ENCODE assay signal across 15 cellular contexts in the genomic region with DNA sequence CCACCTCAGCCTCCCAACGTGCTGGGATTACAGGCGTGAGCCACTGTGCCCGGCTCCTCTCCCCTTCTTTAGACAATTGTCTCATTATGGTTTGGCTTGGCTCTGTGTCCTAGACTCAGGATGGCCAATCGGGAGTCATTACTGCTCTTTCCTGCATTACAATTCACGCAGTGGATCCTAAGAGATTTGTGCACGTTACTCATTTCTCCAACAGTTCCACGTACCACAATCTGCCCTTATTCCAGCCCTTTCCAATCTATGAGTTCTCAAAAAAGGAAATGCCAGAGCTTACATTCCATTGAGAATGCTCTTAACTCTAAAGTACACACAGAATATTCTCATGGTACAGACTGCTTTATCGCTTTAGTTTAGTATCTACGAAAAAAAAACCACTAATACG.
"Had no signal": no experiment of that assay in that cellular context is flagged by ENCODE, and none has a peak within 500 bp of the region (broad histone marks: within the 10 kb centered on the region; RNA-seq: fewer than 3 reads in every experiment).

No MANE protein-coding gene starts in this region.

- DNase-seq: activated CD4-positive, alpha-beta T cell treated with anti-CD3 and anti-CD28 coated beads, Interleukin-2, amount 50 U/mL, for 1 hour; amygdala; effector CD8-positive, alpha-beta T cell; left ventricle myocardium superior; mesendoderm; nephron progenitor cell; ovary; substantia nigra; T-helper 17 cell had no signal

- ATAC-seq: left ventricle myocardium superior; SK-N-SH treated with all-trans-retinoic acid at 6 μM for 48 hours; stimulated activated memory B cell treated with anti-CD40 and anti-IgM and Interleukin-4, amounts not matched to agents 10 μg/mL and 1 μg/mL and 100 μg/mL, for 72 hours; T-helper 17 cell had no signal

- H3K27ac Mint-ChIP-seq: activated naive CD4-positive, alpha-beta T cell treated with anti-CD3 and anti-CD28 coated beads, Interleukin-2, amount 50 U/mL, for 24 hours; nephron progenitor cell; stimulated activated memory B cell treated with anti-CD40 and anti-IgM and Interleukin-4, amounts not matched to agents 10 μg/mL and 1 μg/mL and 100 μg/mL, for 72 hours; T-helper 17 cell; type B pancreatic cell had no signal

- H3K36me3 Mint-ChIP-seq: activated naive CD4-positive, alpha-beta T cell treated with anti-CD3 and anti-CD28 coated beads, Interleukin-2, amount 50 U/mL, for 24 hours; stimulated activated memory B cell treated with anti-CD40 and anti-IgM and Interleukin-4, amounts not matched to agents 10 μg/mL and 1 μg/mL and 100 μg/mL, for 72 hours; type B pancreatic cell had no signal

- H3K9me3 ChIP-seq: ovary had no signal

- H3K4me1 Mint-ChIP-seq: activated naive CD4-positive, alpha-beta T cell treated with anti-CD3 and anti-CD28 coated beads, Interleukin-2, amount 50 U/mL, for 24 hours; nephron progenitor cell; stimulated activated memory B cell treated with anti-CD40 and anti-IgM and Interleukin-4, amounts not matched to agents 10 μg/mL and 1 μg/mL and 100 μg/mL, for 72 hours; T-helper 17 cell had no signal

- H3K4me3 ChIP-seq: cardiac muscle cell, coronary artery, ovary had no signal

- H3K9me3 Mint-ChIP-seq: nephron progenitor cell; stimulated activated memory B cell treated with anti-CD40 and anti-IgM and Interleukin-4, amounts not matched to agents 10 μg/mL and 1 μg/mL and 100 μg/mL, for 72 hours; type B pancreatic cell had no signal

- H3K27me3 Mint-ChIP-seq: activated naive CD4-positive, alpha-beta T cell treated with anti-CD3 and anti-CD28 coated beads, Interleukin-2, amount 50 U/mL, for 24 hours; stimulated activated memory B cell treated with anti-CD40 and anti-IgM and Interleukin-4, amounts not matched to agents 10 μg/mL and 1 μg/mL and 100 μg/mL, for 72 hours; T-helper 17 cell had no signal

- H3K27me3 ChIP-seq: cardiac muscle cell, ovary had no signal

- H3K36me3 ChIP-seq: cardiac muscle cell, ovary had no signal

- H3K4me3 Mint-ChIP-seq: activated naive CD4-positive, alpha-beta T cell treated with anti-CD3 and anti-CD28 coated beads, Interleukin-2, amount 50 U/mL, for 24 hours; nephron progenitor cell; stimulated activated memory B cell treated with anti-CD40 and anti-IgM and Interleukin-4, amounts not matched to agents 10 μg/mL and 1 μg/mL and 100 μg/mL, for 72 hours; T-helper 17 cell; type B pancreatic cell had no signal

- H3K27ac ChIP-seq: cardiac muscle cell, ovary had no signal
